ENCODE assay signal across 3 cellular contexts in genomic region chr1:169610110-169610509, GRCh38.
TF ChIP-seq lines count a peak whose summit lies in the region.

No MANE protein-coding gene starts in this region.

TF ChIP-seq in SK-N-SH treated with all-trans-retinoic acid at 6 μM for 48 hours, 23 proteins besides CTCF, POLR2A, EP300 and RAD21:
- TF ChIP-seq, protein P1, sequence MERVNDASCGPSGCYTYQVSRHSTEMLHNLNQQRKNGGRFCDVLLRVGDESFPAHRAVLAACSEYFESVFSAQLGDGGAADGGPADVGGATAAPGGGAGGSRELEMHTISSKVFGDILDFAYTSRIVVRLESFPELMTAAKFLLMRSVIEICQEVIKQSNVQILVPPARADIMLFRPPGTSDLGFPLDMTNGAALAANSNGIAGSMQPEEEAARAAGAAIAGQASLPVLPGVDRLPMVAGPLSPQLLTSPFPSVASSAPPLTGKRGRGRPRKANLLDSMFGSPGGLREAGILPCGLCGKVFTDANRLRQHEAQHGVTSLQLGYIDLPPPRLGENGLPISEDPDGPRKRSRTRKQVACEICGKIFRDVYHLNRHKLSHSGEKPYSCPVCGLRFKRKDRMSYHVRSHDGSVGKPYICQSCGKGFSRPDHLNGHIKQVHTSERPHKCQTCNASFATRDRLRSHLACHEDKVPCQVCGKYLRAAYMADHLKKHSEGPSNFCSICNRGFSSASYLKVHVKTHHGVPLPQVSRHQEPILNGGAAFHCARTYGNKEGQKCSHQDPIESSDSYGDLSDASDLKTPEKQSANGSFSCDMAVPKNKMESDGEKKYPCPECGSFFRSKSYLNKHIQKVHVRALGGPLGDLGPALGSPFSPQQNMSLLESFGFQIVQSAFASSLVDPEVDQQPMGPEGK (CRISPR knock-in tag; IDR thresholded peaks at IDR 0.05; ENCODE audit: borderline replicate concordance): no peak
- TF ChIP-seq ISL1 (CRISPR knock-in tag; IDR thresholded peaks at IDR 0.05) (no peak), TCF4 (CRISPR knock-in tag; IDR thresholded peaks at IDR 0.05; ENCODE audit: borderline replicate concordance) (no peak)

TF ChIP-seq in SK-N-SH, 30 proteins besides CTCF, POLR2A, EP300 and RAD21:
- TF ChIP-seq RXRA (IDR thresholded peaks at IDR 0.05; ENCODE audit: borderline replicate concordance, low read depth): no peak
- no peak for TF ChIP-seq NFIC (IDR thresholded peaks at IDR 0.05; ENCODE audit: borderline replicate concordance)
- TF ChIP-seq TAF1 (IDR thresholded peaks at IDR 0.05; ENCODE audit: borderline replicate concordance, low read depth, low read length): no peak
- no peak for TF ChIP-seq JUND (IDR thresholded peaks at IDR 0.05)
- TF ChIP-seq MXI1 (IDR thresholded peaks at IDR 0.05; ENCODE audit: low read depth, low read length): no peak
- TF ChIP-seq IRF3 (IDR thresholded peaks at IDR 0.05; ENCODE audit: low read depth, low read length): no peak
- TF ChIP-seq TCF12 (IDR thresholded peaks at IDR 0.05): no peak
- TF ChIP-seq NRF1 (IDR thresholded peaks at IDR 0.05; ENCODE audit: low read depth, low read length): no peak
- no peak for TF ChIP-seq SMC3 (IDR thresholded peaks at IDR 0.05; ENCODE audit: low read depth, low read length)
- TF ChIP-seq POLR2AphosphoS5 (IDR thresholded peaks at IDR 0.05; ENCODE audit: low read depth, low read length): no peak
- no peak for TF ChIP-seq RFX5 (IDR thresholded peaks at IDR 0.05; ENCODE audit: low read length)
- no peak for TF ChIP-seq USF1 (IDR thresholded peaks at IDR 0.05; ENCODE audit: borderline replicate concordance, low read depth)
- no peak for TF ChIP-seq FOSL2 (IDR thresholded peaks at IDR 0.05; ENCODE audit: borderline replicate concordance, low read depth)

TF ChIP-seq in K562, 482 proteins besides CTCF, POLR2A, EP300 and RAD21:
- TF ChIP-seq SMAD4 (CRISPR knock-in tag; conservative IDR thresholded peaks at IDR 0.05): no peak
- TF ChIP-seq, protein P2, sequence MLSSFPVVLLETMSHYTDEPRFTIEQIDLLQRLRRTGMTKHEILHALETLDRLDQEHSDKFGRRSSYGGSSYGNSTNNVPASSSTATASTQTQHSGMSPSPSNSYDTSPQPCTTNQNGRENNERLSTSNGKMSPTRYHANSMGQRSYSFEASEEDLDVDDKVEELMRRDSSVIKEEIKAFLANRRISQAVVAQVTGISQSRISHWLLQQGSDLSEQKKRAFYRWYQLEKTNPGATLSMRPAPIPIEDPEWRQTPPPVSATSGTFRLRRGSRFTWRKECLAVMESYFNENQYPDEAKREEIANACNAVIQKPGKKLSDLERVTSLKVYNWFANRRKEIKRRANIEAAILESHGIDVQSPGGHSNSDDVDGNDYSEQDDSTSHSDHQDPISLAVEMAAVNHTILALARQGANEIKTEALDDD (IDR thresholded peaks at IDR 0.05): peak; percentile 31; the same call in 1 of the 2 replicates
